Comparison of ENCODE assay signal across 14 cellular contexts in the genomic region with DNA sequence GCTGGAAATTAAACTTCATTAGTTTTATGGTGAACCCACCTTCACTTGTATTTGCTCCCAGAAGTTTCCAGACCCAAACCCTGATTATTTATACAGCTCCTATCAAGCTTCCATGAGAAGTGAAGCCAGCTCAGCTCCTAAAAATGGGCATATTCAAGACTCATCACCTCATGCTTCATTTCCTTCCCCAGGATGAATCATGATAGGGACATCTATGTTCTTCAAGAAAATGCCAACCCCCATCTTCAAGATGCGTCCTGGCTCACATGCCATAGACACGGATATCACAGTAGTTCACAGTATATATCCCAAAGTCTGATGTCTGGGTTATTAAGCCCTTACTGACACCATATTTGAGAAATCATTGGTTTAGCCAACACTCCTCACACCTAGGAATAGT.
DNase-seq lines count a peak whose midpoint lies in the region; ATAC-seq and TF ChIP-seq lines count a peak whose summit lies in the region.
"Had no signal": no experiment of that assay in that cellular context is flagged by ENCODE, and none has a peak within 500 bp of the region (broad histone marks: within the 10 kb centered on the region; RNA-seq: fewer than 3 reads in every experiment).

No MANE protein-coding gene starts in this region.

- H2AFZ ChIP-seq in GM23248 = no peak overlapping the region

- no peak overlapping the region for H3K27ac ChIP-seq in GM23248
- H3K27ac ChIP-seq: BLaER1 treated with 17β-estradiol and CSF1 and Interleukin-3, amounts not matched to agents 10 nM and 100 nM had no signal

- no peak overlapping the region for H3K9ac ChIP-seq in GM23248
- H3K9ac ChIP-seq: BLaER1 treated with 17β-estradiol and CSF1 and Interleukin-3, amounts not matched to agents 10 nM and 100 nM had no signal

- no peaks in the 10 kb centered on the region for H3K36me3 Mint-ChIP-seq in activated T-helper 2 cell treated with anti-CD3 and anti-CD28 coated beads, Interferon-gamma antibody, Interleukin-2, Interleukin-4, amounts not matched to agents 10 μg/mL and 5 μg/mL and 100 μg/mL, durations not matched to agents 14 hours and 24 hours and 36 hours (ENCODE audit: low read depth)
- H3K36me3 Mint-ChIP-seq: IgD-negative memory B cell had no signal

- no peaks in the 10 kb centered on the region for H3K4me1 Mint-ChIP-seq in activated T-helper 2 cell treated with anti-CD3 and anti-CD28 coated beads, Interferon-gamma antibody, Interleukin-2, Interleukin-4, amounts not matched to agents 10 μg/mL and 5 μg/mL and 100 μg/mL, durations not matched to agents 14 hours and 24 hours and 36 hours (ENCODE audit: low read depth)
- H3K4me1 Mint-ChIP-seq: IgD-negative memory B cell had no signal

- no peaks in the 10 kb centered on the region for H3K27me3 ChIP-seq in GM23248 (replicated peaks; ENCODE audit: insufficient read depth)
- H3K27me3 ChIP-seq: BLaER1 treated with 17β-estradiol and CSF1 and Interleukin-3, amounts not matched to agents 10 nM and 100 nM had no signal

- in situ Hi-C loops in GM23248 (cut with MboI) = loop anchor here (25.0 kb wide), 1 partner anchor 484 kb away; no protein-coding TSS in a partner anchor

- H3K9me3 ChIP-seq in GM23248 (ENCODE audit: low read depth) = no peaks in the 10 kb centered on the region
- H3K9me3 ChIP-seq: BLaER1 treated with 17β-estradiol and CSF1 and Interleukin-3, amounts not matched to agents 10 nM and 100 nM had no signal

- intact Hi-C loops in activated T-helper 2 cell treated with anti-CD3 and anti-CD28 coated beads, Interferon-gamma antibody, Interleukin-2, Interleukin-4, amounts not matched to agents 10 μg/mL and 5 μg/mL and 100 μg/mL, durations not matched to agents 14 hours and 24 hours and 36 hours (cut with micrococcal nuclease) = no loop called here

- no peaks in the 10 kb centered on the region for H3K27me3 Mint-ChIP-seq in activated T-helper 2 cell treated with anti-CD3 and anti-CD28 coated beads, Interferon-gamma antibody, Interleukin-2, Interleukin-4, amounts not matched to agents 10 μg/mL and 5 μg/mL and 100 μg/mL, durations not matched to agents 14 hours and 24 hours and 36 hours (ENCODE audit: low read depth)
- H3K27me3 Mint-ChIP-seq: IgD-negative memory B cell had no signal

- H3K9me2 ChIP-seq in GM23248 (ENCODE audit: insufficient read depth) = no peaks in the 10 kb centered on the region

- H3K4me3 ChIP-seq in GM23248 = no peak overlapping the region
- no peak overlapping the region for H3K4me3 ChIP-seq in epithelial cell of esophagus (ENCODE audit: low read length)
- H3K4me3 ChIP-seq: BLaER1 treated with 17β-estradiol and CSF1 and Interleukin-3, amounts not matched to agents 10 nM and 100 nM had no signal

- DNase-seq in GM23248 (peak; percentile 71), LHCN-M2 (ENCODE audit: low read depth) (peak; percentile 7), epithelial cell of esophagus (ENCODE audit: low read depth) (peak; percentile 28), renal cortical epithelial cell (ENCODE audit: low read depth) (peak; percentile 4), DMS53 (lab: John Stamatoyannopoulos, UW) (no peak)
- no peak for DNase-seq in activated T-helper 2 cell treated with anti-CD3 and anti-CD28 coated beads, Interferon-gamma antibody, Interleukin-2, Interleukin-4, amounts not matched to agents 10 μg/mL and 5 μg/mL and 100 μg/mL, durations not matched to agents 14 hours and 24 hours and 36 hours (ENCODE audit: low spot score)
- DNase-seq: NCI-H1436; NCI-H2081; NCI-H526 treated with DMSO at 0.1 percent for 48 hours; NK-92 treated with Interleukin-12 subunit alpha and Interleukin-12 subunit beta, amount 100 ng/mL, for 24 hours; OCI-M1 had no signal

- WGBS in GM23248 (ENCODE audit: low coverage in 1 of 2, low lambda C conversion rate in 2 of 2, missing lambda C conversion rate in 2 of 2), 2 experiments = 10 to 22% methylated on average over 2 of the region's 2 CpGs

- no peak overlapping the region for H3K4me2 ChIP-seq in GM23248 (ENCODE audit: unreplicated experiment)
- H3K4me2 ChIP-seq: BLaER1 treated with 17β-estradiol and CSF1 and Interleukin-3, amounts not matched to agents 10 nM and 100 nM had no signal

- H3K79me2 ChIP-seq in GM23248 (ENCODE audit: insufficient read depth) = no peaks in the 10 kb centered on the region

- no peak for ATAC-seq in HG03571 (IDR thresholded peaks at IDR 0.05; ENCODE audit: unreplicated experiment)

- H3K9me3 Mint-ChIP-seq in activated T-helper 2 cell treated with anti-CD3 and anti-CD28 coated beads, Interferon-gamma antibody, Interleukin-2, Interleukin-4, amounts not matched to agents 10 μg/mL and 5 μg/mL and 100 μg/mL, durations not matched to agents 14 hours and 24 hours and 36 hours = no peaks in the 10 kb centered on the region
- H3K9me3 Mint-ChIP-seq: IgD-negative memory B cell had no signal

- no peak overlapping the region for H3K4me3 Mint-ChIP-seq in activated T-helper 2 cell treated with anti-CD3 and anti-CD28 coated beads, Interferon-gamma antibody, Interleukin-2, Interleukin-4, amounts not matched to agents 10 μg/mL and 5 μg/mL and 100 μg/mL, durations not matched to agents 14 hours and 24 hours and 36 hours (ENCODE audit: low read depth)
- H3K4me3 Mint-ChIP-seq: IgD-negative memory B cell had no signal

- peaks cover 7% of the 10 kb centered on the region for H3K4me1 ChIP-seq in GM23248 (ENCODE audit: insufficient read depth)
- H3K4me1 ChIP-seq: BLaER1 treated with 17β-estradiol and CSF1 and Interleukin-3, amounts not matched to agents 10 nM and 100 nM had no signal

- H3F3A ChIP-seq in GM23248 (ENCODE audit: insufficient read depth) = no peaks in the 10 kb centered on the region

- no peaks in the 10 kb centered on the region for H3K36me3 ChIP-seq in GM23248 (ENCODE audit: low read depth)
- H3K36me3 ChIP-seq: BLaER1 treated with 17β-estradiol and CSF1 and Interleukin-3, amounts not matched to agents 10 nM and 100 nM had no signal

- no peak for TF ChIP-seq CTCF in epithelial cell of esophagus (IDR thresholded peaks at IDR 0.05; ENCODE audit: insufficient read depth, low read depth, low read length, missing control alignments)

- H4K20me1 ChIP-seq in GM23248 (ENCODE audit: insufficient read depth) = no peaks in the 10 kb centered on the region
- H4K20me1 ChIP-seq: BLaER1 treated with 17β-estradiol and CSF1 and Interleukin-3, amounts not matched to agents 10 nM and 100 nM had no signal

- H3K27ac Mint-ChIP-seq in activated T-helper 2 cell treated with anti-CD3 and anti-CD28 coated beads, Interferon-gamma antibody, Interleukin-2, Interleukin-4, amounts not matched to agents 10 μg/mL and 5 μg/mL and 100 μg/mL, durations not matched to agents 14 hours and 24 hours and 36 hours = no peak overlapping the region
- H3K27ac Mint-ChIP-seq: IgD-negative memory B cell had no signal

Comparison
In these comparisons a context has a peak if more than half of its experiments do, and no peak if none do; other contexts are left out.
1. DNase-seq: peak in GM23248 (single experiment), LHCN-M2 (single experiment), epithelial cell of esophagus (single experiment) and renal cortical epithelial cell (single experiment); none in activated T-helper 2 cell treated with anti-CD3 and anti-CD28 coated beads, Interferon-gamma antibody, Interleukin-2, Interleukin-4, amounts not matched to agents 10 μg/mL and 5 μg/mL and 100 μg/mL, durations not matched to agents 14 hours and 24 hours and 36 hours (single experiment) and DMS53 (single experiment).